In genomic region chr10:132422931-132423813, GRCh38 we compare ENCODE assay signal across 1 cellular context.
TF ChIP-seq lines count a peak whose summit lies in the region.

No MANE protein-coding gene starts in this region.

TF ChIP-seq in IMR-90, 13 proteins besides CTCF, POLR2A, EP300 and RAD21 (continued from another document):
- TF ChIP-seq BHLHE40 (IDR thresholded peaks at IDR 0.05; ENCODE audit: low read depth, low read length) (no peak), NFE2L2 (IDR thresholded peaks at IDR 0.05; ENCODE audit: low read depth, low read length) (no peak), MXI1 (IDR thresholded peaks at IDR 0.05; ENCODE audit: borderline replicate concordance, low read depth, low read length) (no peak), CHD1 (IDR thresholded peaks at IDR 0.05; ENCODE audit: low read depth, low read length) (no peak), USF2 (IDR thresholded peaks at IDR 0.05; ENCODE audit: low read depth, low read length) (no peak), ELK1 (IDR thresholded peaks at IDR 0.05; ENCODE audit: borderline replicate concordance, low read depth, low read length) (no peak), CEBPB (IDR thresholded peaks at IDR 0.05; ENCODE audit: low read depth, low read length) (no peak), SMC3 (IDR thresholded peaks at IDR 0.05; ENCODE audit: low read depth, low read length) (no peak), RFX5 (IDR thresholded peaks at IDR 0.05; ENCODE audit: low read depth, low read length) (no peak)
